Comparison of ENCODE assay signal across 1 cellular context in genomic region chr22:19055801-19056200, GRCh38.
TF ChIP-seq lines count a peak whose summit lies in the region.

No MANE protein-coding gene starts in this region.

TF ChIP-seq in SK-N-SH treated with all-trans-retinoic acid at 6 μM for 48 hours, 23 proteins besides CTCF, POLR2A, EP300 and RAD21 (continued from another document):
- no peak for TF ChIP-seq TCF4 (CRISPR knock-in tag; IDR thresholded peaks at IDR 0.05; ENCODE audit: borderline replicate concordance)
- no peak for TF ChIP-seq SNAI2 (CRISPR knock-in tag; IDR thresholded peaks at IDR 0.05)
- no peak for TF ChIP-seq PPARA (CRISPR knock-in tag; IDR thresholded peaks at IDR 0.05; ENCODE audit: borderline replicate concordance)
- no peak for TF ChIP-seq ESRRG (CRISPR knock-in tag; IDR thresholded peaks at IDR 0.05)
